In the genomic region with DNA sequence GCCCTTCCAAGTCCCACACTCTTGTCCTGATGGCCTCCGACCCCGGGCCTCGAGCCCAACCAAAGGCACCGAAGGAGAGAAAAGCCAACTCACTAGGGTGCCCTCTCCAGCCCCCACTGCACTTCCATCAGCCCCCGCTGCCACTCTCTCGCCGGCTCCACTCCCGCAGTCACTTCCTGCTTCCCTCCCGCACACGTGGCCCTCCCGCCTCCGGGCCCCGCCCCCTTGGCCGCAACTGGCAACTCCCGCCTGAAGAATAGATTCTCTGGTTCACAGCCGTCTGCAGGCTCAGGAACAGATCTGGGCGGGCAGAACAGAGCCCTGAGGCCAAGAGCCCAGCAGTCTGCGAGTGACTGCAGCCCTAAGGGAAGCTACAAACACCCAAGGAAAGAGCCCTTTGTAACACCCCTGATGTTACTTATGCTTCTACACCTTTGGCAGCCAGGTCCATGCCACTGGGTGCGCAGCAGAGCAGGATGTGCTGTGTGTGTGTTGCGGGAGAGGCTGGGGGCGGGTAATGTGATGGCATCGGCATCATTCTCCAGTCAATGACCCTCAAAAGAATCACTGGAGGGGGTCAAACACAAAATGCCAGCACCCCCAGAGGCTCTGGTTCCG, we compare ENCODE assay signal across 8 cellular contexts. TPM values are rescaled to one million over a fixed set of nuclear protein-coding genes. Genes with fewer than 3 reads are reported as not detected.
DNase-seq lines count a peak whose midpoint lies in the region; ATAC-seq and TF ChIP-seq lines count a peak whose summit lies in the region.

A gene with protein sequence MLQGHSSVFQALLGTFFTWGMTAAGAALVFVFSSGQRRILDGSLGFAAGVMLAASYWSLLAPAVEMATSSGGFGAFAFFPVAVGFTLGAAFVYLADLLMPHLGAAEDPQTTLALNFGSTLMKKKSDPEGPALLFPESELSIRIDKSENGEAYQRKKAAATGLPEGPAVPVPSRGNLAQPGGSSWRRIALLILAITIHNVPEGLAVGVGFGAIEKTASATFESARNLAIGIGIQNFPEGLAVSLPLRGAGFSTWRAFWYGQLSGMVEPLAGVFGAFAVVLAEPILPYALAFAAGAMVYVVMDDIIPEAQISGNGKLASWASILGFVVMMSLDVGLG (minus strand): TSS at position 171 of the 618 bp plus-strand sequence. CDS start 3,924 bp downstream, outside the sequence.

- no peaks in the 10 kb centered on the region for H3K9me3 Mint-ChIP-seq in activated naive CD8-positive, alpha-beta T cell treated with anti-CD3 and anti-CD28 coated beads, Interleukin-2, amount 50 U/mL, for 24 hours
- H3K9me3 Mint-ChIP-seq in type B pancreatic cell: no peaks in the 10 kb centered on the region

- H3K4me1 Mint-ChIP-seq in activated naive CD8-positive, alpha-beta T cell treated with anti-CD3 and anti-CD28 coated beads, Interleukin-2, amount 50 U/mL, for 24 hours: peaks cover 17% of the 10 kb centered on the region
- peaks cover 15% of the 10 kb centered on the region for H3K4me1 Mint-ChIP-seq in type B pancreatic cell (ENCODE audit: unreplicated experiment)

- H3K36me3 Mint-ChIP-seq in activated naive CD8-positive, alpha-beta T cell treated with anti-CD3 and anti-CD28 coated beads, Interleukin-2, amount 50 U/mL, for 24 hours (ENCODE audit: low read depth): peaks cover under 1% of the 10 kb centered on the region
- H3K36me3 Mint-ChIP-seq in type B pancreatic cell: no peaks in the 10 kb centered on the region

- H3K27me3 Mint-ChIP-seq in activated naive CD8-positive, alpha-beta T cell treated with anti-CD3 and anti-CD28 coated beads, Interleukin-2, amount 50 U/mL, for 24 hours: peaks cover 2% of the 10 kb centered on the region
- H3K27me3 Mint-ChIP-seq in type B pancreatic cell: peaks cover 4% of the 10 kb centered on the region

- peak within 1 kb of the TSS; percentile 98 for H3K27ac Mint-ChIP-seq in activated naive CD8-positive, alpha-beta T cell treated with anti-CD3 and anti-CD28 coated beads, Interleukin-2, amount 50 U/mL, for 24 hours
- H3K27ac Mint-ChIP-seq in type B pancreatic cell: peak within 1 kb of the TSS; percentile 73

- DNase-seq in GM12864 (ENCODE audit: low read depth) (peak; percentile 80), NCI-H128 (lab: John Stamatoyannopoulos, UW; ENCODE audit: unreplicated experiment) (peak; percentile 65), SW480 (ENCODE audit: low spot score) (peak; percentile 92), cardiac septum (ENCODE audit: low spot score) (peak; percentile 96), pons (ENCODE audit: low spot score) (peak; percentile 96), type B pancreatic cell (ENCODE audit: extremely low spot score, unreplicated experiment) (peak; percentile 88)
- peak; percentile 91 for DNase-seq in activated naive CD8-positive, alpha-beta T cell treated with anti-CD3 and anti-CD28 coated beads, Interleukin-2, amount 50 U/mL, for 24 hours

- H3K4me3 ChIP-seq in GM12864 (ENCODE audit: low read depth, low read length): peak within 1 kb of the TSS; percentile 84

- TF ChIP-seq CTCF in GM12864 (IDR thresholded peaks at IDR 0.05; ENCODE audit: low read depth, low read length, missing control alignments) (no peak), type B pancreatic cell (conservative IDR thresholded peaks at IDR 0.05) (no peak)

- peak; percentile 99 for ATAC-seq in HG02678 (IDR thresholded peaks at IDR 0.05; ENCODE audit: unreplicated experiment)
- ATAC-seq in activated naive CD8-positive, alpha-beta T cell treated with anti-CD3 and anti-CD28 coated beads, Interleukin-2, amount 50 U/mL, for 24 hours: peak; percentile 98

- intact Hi-C loops in cardiac septum (cut with DNase I): no loop called here

- H3K4me3 Mint-ChIP-seq in activated naive CD8-positive, alpha-beta T cell treated with anti-CD3 and anti-CD28 coated beads, Interleukin-2, amount 50 U/mL, for 24 hours: peak within 1 kb of the TSS; percentile 97
- H3K4me3 Mint-ChIP-seq in type B pancreatic cell: peak within 1 kb of the TSS; percentile 98

RNA-seq across cellular contexts. Expression of the gene that starts here (rescaled TPM):
- total RNA-seq in cardiac septum (7.2 TPM), type B pancreatic cell (ENCODE audit: low replicate concordance) (23.2 and 39.9 TPM in 2 replicates)

Comparison
In these comparisons a context has a peak if more than half of its experiments do, and no peak if none do; other contexts are left out.
1. Peak in every context shown above with its lines: DNase-seq, ATAC-seq and H3K4me3 ChIP-seq.